Comparison of ENCODE assay signal across 32 cellular contexts in genomic region chr22:35486116-35486631, GRCh38. TPM values are rescaled to one million over a fixed set of nuclear protein-coding genes. Genes with fewer than 3 reads are reported as not detected.
"Had no signal": no experiment of that assay in that cellular context is flagged by ENCODE, and none has a peak within 500 bp of the region (broad histone marks: within the 10 kb centered on the region; RNA-seq: fewer than 3 reads in every experiment).

No MANE protein-coding gene starts in this region.

- ATAC-seq: activated CD4-positive, alpha-beta T cell treated with anti-CD3 and anti-CD28 coated beads for 36 hours; activated CD8-positive, alpha-beta memory T cell treated with anti-CD3 and anti-CD28 coated beads, Interleukin-2, amount 10 ng/mL, durations not matched to agents 7 days and 5 days; activated CD8-positive, alpha-beta T cell treated with anti-CD3 and anti-CD28 coated beads, Interleukin-2, amount 10 ng/mL, durations not matched to agents 7 days and 5 days; activated naive CD8-positive, alpha-beta T cell treated with anti-CD3 and anti-CD28 coated beads, Interleukin-2, amount 50 U/mL, for 24 hours; body of pancreas; esophagus mucosa had no signal

- H3K4me1 ChIP-seq: body of pancreas had no signal

- H3K27ac Mint-ChIP-seq: activated CD4-positive, alpha-beta memory T cell treated with anti-CD3 and anti-CD28 coated beads for 36 hours; activated CD4-positive, alpha-beta T cell treated with anti-CD3 and anti-CD28 coated beads for 36 hours; activated CD4-positive, alpha-beta T cell treated with anti-CD3 and anti-CD28 coated beads, Interleukin-2, amount 10 ng/mL, durations not matched to agents 24 days and 14 days; activated CD8-positive, alpha-beta memory T cell treated with anti-CD3 and anti-CD28 coated beads, Interleukin-2, amount 10 ng/mL, durations not matched to agents 7 days and 5 days; activated CD8-positive, alpha-beta T cell treated with anti-CD3 and anti-CD28 coated beads, Interleukin-2, amount 10 ng/mL, durations not matched to agents 7 days and 5 days; activated naive CD4-positive, alpha-beta T cell treated with anti-CD3 and anti-CD28 coated beads for 36 hours; activated naive CD4-positive, alpha-beta T cell treated with anti-CD3 and anti-CD28 coated beads, Interleukin-2, amount 50 U/mL, for 24 hours; activated naive CD8-positive, alpha-beta T cell treated with anti-CD3 and anti-CD28 coated beads for 36 hours; activated naive CD8-positive, alpha-beta T cell treated with anti-CD3 and anti-CD28 coated beads, Interleukin-2, amount 50 U/mL, for 24 hours; activated T-helper 1 cell treated with anti-CD3 and anti-CD28 coated beads, Interleukin-12 subunit alpha, Interleukin-12 subunit beta, Interleukin-2, Interleukin-4 antibody, amounts not matched to agents 30 ng/mL and 10 ng/mL and 1 ng/mL, durations not matched to agents 14 hours and 24 hours and 36 hours; activated T-helper 2 cell treated with anti-CD3 and anti-CD28 coated beads, Interferon-gamma antibody, Interleukin-2, Interleukin-4, amounts not matched to agents 10 μg/mL and 5 μg/mL and 100 μg/mL, durations not matched to agents 14 hours and 24 hours and 36 hours; dendritic cell treated with granulocyte-macrophage colony-stimulating factor and Interleukin-4, amounts not matched to agents 40 ng/mL and 50 ng/mL, for 4 days; endodermal cell had no signal

- H3K27me3 Mint-ChIP-seq: activated CD4-positive, alpha-beta T cell treated with anti-CD3 and anti-CD28 coated beads, Interleukin-2, amount 10 ng/mL, durations not matched to agents 24 days and 14 days had no signal

- H3K36me3 ChIP-seq: adrenal gland had no signal

- FAIRE-seq: frontal cortex had no signal

- H3K9me3 ChIP-seq: adrenal gland, body of pancreas had no signal

- H3K4me1 Mint-ChIP-seq: activated CD4-positive, alpha-beta T cell treated with anti-CD3 and anti-CD28 coated beads for 36 hours; activated naive CD4-positive, alpha-beta T cell treated with anti-CD3 and anti-CD28 coated beads, Interleukin-2, amount 50 U/mL, for 24 hours; activated naive CD8-positive, alpha-beta T cell treated with anti-CD3 and anti-CD28 coated beads for 36 hours had no signal

- H3K27ac ChIP-seq: adrenal gland, body of pancreas, coronary artery, dorsolateral prefrontal cortex had no signal

- H3K4me3 ChIP-seq: adrenal gland, body of pancreas, coronary artery, dorsolateral prefrontal cortex had no signal

- DNase-seq: activated CD4-positive, alpha-beta memory T cell treated with anti-CD3 and anti-CD28 coated beads for 36 hours; activated CD4-positive, alpha-beta T cell treated with anti-CD3 and anti-CD28 coated beads for 36 hours; activated CD4-positive, alpha-beta T cell treated with anti-CD3 and anti-CD28 coated beads, Interleukin-2, amount 10 ng/mL, durations not matched to agents 24 days and 14 days; activated CD4-positive, CD25-positive, alpha-beta regulatory T cell; activated CD4-positive, CD25-positive, alpha-beta regulatory T cell treated with anti-CD3 and anti-CD28 coated beads, Interleukin-2, amount 50 U/mL, for 72 hours; activated CD8-positive, alpha-beta memory T cell treated with anti-CD3 and anti-CD28 coated beads, Interleukin-2, amount 10 ng/mL, durations not matched to agents 7 days and 5 days; activated CD8-positive, alpha-beta memory T cell treated with anti-CD3 and anti-CD28 coated beads, Interleukin-2, amount 50 U/mL, for 4 hours; activated CD8-positive, alpha-beta T cell treated with anti-CD3 and anti-CD28 coated beads, Interleukin-2, amount 10 ng/mL, durations not matched to agents 7 days and 5 days; activated effector memory CD4-positive, alpha-beta T cell treated with anti-CD3 and anti-CD28 coated beads, Interleukin-2, amount 50 U/mL, for 16 hours; activated naive CD4-positive, alpha-beta T cell treated with anti-CD3 and anti-CD28 coated beads for 36 hours; activated naive CD8-positive, alpha-beta T cell treated with anti-CD3 and anti-CD28 coated beads for 36 hours; activated naive CD8-positive, alpha-beta T cell treated with anti-CD3 and anti-CD28 coated beads, Interleukin-2, amount 50 U/mL, for 24 hours; activated T-cell treated with anti-CD3 and anti-CD28 coated beads, Interleukin-2, amount 50 U/mL, for 1 hour; activated T-cell treated with anti-CD3 and anti-CD28 coated beads, Interleukin-2, amount 50 U/mL, for 48 hours; adrenal gland; amygdala; body of pancreas; caudate nucleus; cerebellar nuclear complex; dorsolateral prefrontal cortex; effector memory CD4-positive, alpha-beta T cell; endodermal cell; foreskin fibroblast; T-helper 2 cell had no signal

- H3K4me3 Mint-ChIP-seq: activated CD4-positive, alpha-beta memory T cell treated with anti-CD3 and anti-CD28 coated beads for 36 hours; activated CD4-positive, alpha-beta T cell treated with anti-CD3 and anti-CD28 coated beads for 36 hours; activated CD4-positive, alpha-beta T cell treated with anti-CD3 and anti-CD28 coated beads, Interleukin-2, amount 10 ng/mL, durations not matched to agents 24 days and 14 days; activated CD8-positive, alpha-beta memory T cell treated with anti-CD3 and anti-CD28 coated beads, Interleukin-2, amount 10 ng/mL, durations not matched to agents 7 days and 5 days; activated CD8-positive, alpha-beta T cell treated with anti-CD3 and anti-CD28 coated beads, Interleukin-2, amount 10 ng/mL, durations not matched to agents 7 days and 5 days; activated naive CD4-positive, alpha-beta T cell treated with anti-CD3 and anti-CD28 coated beads for 36 hours; activated naive CD4-positive, alpha-beta T cell treated with anti-CD3 and anti-CD28 coated beads, Interleukin-2, amount 50 U/mL, for 24 hours; activated naive CD8-positive, alpha-beta T cell treated with anti-CD3 and anti-CD28 coated beads for 36 hours; activated naive CD8-positive, alpha-beta T cell treated with anti-CD3 and anti-CD28 coated beads, Interleukin-2, amount 50 U/mL, for 24 hours; activated T-helper 1 cell treated with anti-CD3 and anti-CD28 coated beads, Interleukin-12 subunit alpha, Interleukin-12 subunit beta, Interleukin-2, Interleukin-4 antibody, amounts not matched to agents 30 ng/mL and 10 ng/mL and 1 ng/mL, durations not matched to agents 14 hours and 24 hours and 36 hours; dendritic cell treated with granulocyte-macrophage colony-stimulating factor and Interleukin-4, amounts not matched to agents 40 ng/mL and 50 ng/mL, for 4 days; endodermal cell had no signal

- H3K9me3 Mint-ChIP-seq: activated CD4-positive, alpha-beta memory T cell treated with anti-CD3 and anti-CD28 coated beads for 36 hours; activated CD4-positive, alpha-beta T cell treated with anti-CD3 and anti-CD28 coated beads, Interleukin-2, amount 10 ng/mL, durations not matched to agents 24 days and 14 days; activated naive CD4-positive, alpha-beta T cell treated with anti-CD3 and anti-CD28 coated beads for 36 hours; activated naive CD4-positive, alpha-beta T cell treated with anti-CD3 and anti-CD28 coated beads, Interleukin-2, amount 50 U/mL, for 24 hours; activated naive CD8-positive, alpha-beta T cell treated with anti-CD3 and anti-CD28 coated beads for 36 hours; activated naive CD8-positive, alpha-beta T cell treated with anti-CD3 and anti-CD28 coated beads, Interleukin-2, amount 50 U/mL, for 24 hours; activated T-helper 1 cell treated with anti-CD3 and anti-CD28 coated beads, Interleukin-12 subunit alpha, Interleukin-12 subunit beta, Interleukin-2, Interleukin-4 antibody, amounts not matched to agents 30 ng/mL and 10 ng/mL and 1 ng/mL, durations not matched to agents 14 hours and 24 hours and 36 hours; activated T-helper 2 cell treated with anti-CD3 and anti-CD28 coated beads, Interferon-gamma antibody, Interleukin-2, Interleukin-4, amounts not matched to agents 10 μg/mL and 5 μg/mL and 100 μg/mL, durations not matched to agents 14 hours and 24 hours and 36 hours; dendritic cell treated with granulocyte-macrophage colony-stimulating factor and Interleukin-4, amounts not matched to agents 40 ng/mL and 50 ng/mL, for 4 days had no signal

- H3K27me3 ChIP-seq: adrenal gland, body of pancreas, dorsolateral prefrontal cortex had no signal

- H3K36me3 Mint-ChIP-seq: activated CD4-positive, alpha-beta memory T cell treated with anti-CD3 and anti-CD28 coated beads for 36 hours; activated CD8-positive, alpha-beta memory T cell treated with anti-CD3 and anti-CD28 coated beads, Interleukin-2, amount 10 ng/mL, durations not matched to agents 7 days and 5 days; activated naive CD4-positive, alpha-beta T cell treated with anti-CD3 and anti-CD28 coated beads, Interleukin-2, amount 50 U/mL, for 24 hours; activated naive CD8-positive, alpha-beta T cell treated with anti-CD3 and anti-CD28 coated beads for 36 hours had no signal

RNA-seq across cellular contexts. Expression of gene RASD2, which starts 54.5 kb away (rescaled TPM):
- total RNA-seq: activated CD4-positive, alpha-beta T cell treated with anti-CD3 and anti-CD28 coated beads, Interleukin-2, amount 10 ng/mL, durations not matched to agents 24 days and 14 days; activated naive CD4-positive, alpha-beta T cell treated with anti-CD3 and anti-CD28 coated beads for 36 hours; activated T-helper 1 cell treated with anti-CD3 and anti-CD28 coated beads, Interleukin-12 subunit alpha, Interleukin-12 subunit beta, Interleukin-2, Interleukin-4 antibody, amounts not matched to agents 30 ng/mL and 10 ng/mL and 1 ng/mL, durations not matched to agents 14 hours and 24 hours and 36 hours; activated T-helper 2 cell treated with anti-CD3 and anti-CD28 coated beads, Interferon-gamma antibody, Interleukin-2, Interleukin-4, amounts not matched to agents 10 μg/mL and 5 μg/mL and 100 μg/mL, durations not matched to agents 14 hours and 24 hours and 36 hours; T-helper 1 cell treated with Interleukin-12 subunit alpha and Interleukin-12 subunit beta and Interleukin-4 antibody, amounts not matched to agents 30 ng/mL and 1 ng/mL, for 36 hours had no signal
